In the genomic region with DNA sequence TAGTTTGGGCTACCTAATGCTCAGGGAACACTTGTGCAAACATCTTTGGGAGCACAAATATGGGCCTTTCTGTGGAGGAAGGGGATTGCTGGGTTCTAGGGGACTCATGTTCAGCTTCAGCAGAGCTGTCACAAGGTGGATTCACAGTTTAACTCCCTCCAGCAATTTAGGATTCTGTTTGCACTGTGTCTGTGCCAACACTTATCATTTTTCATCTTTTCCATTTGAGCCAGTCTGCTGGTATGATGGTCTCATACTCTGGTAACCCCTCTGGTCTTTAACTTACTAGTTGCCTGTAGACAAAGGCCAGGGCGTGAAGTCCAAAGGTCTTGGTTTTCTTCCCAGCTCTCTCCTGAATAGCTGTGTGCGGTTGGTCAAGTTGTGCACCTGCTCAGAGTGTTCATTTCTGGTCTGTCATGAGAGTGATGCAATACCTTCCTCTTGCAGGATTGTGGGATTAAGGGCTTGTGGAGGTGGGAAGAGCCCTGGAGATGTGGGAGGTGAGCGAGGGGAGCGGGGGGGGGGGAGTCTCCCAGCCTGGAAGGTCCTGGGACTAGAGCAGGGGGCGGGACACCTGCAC, we compare ENCODE assay signal across 1 cellular context.
TF ChIP-seq lines count a peak whose summit lies in the region.

No MANE protein-coding gene starts in this region.

TF ChIP-seq in HepG2, 621 proteins besides CTCF, POLR2A, EP300 and RAD21 (continued from another document and continues in another):
- TF ChIP-seq ZNF710 (CRISPR knock-in tag; IDR thresholded peaks at IDR 0.05; ENCODE audit: borderline replicate concordance) (no peak), TMF1 (CRISPR knock-in tag; IDR thresholded peaks at IDR 0.05; ENCODE audit: low read depth) (no peak), ZNF639 (CRISPR knock-in tag; conservative IDR thresholded peaks at IDR 0.05) (no peak), ZNF503 (CRISPR knock-in tag; IDR thresholded peaks at IDR 0.05) (no peak), ZSCAN21 (CRISPR knock-in tag; IDR thresholded peaks at IDR 0.05; ENCODE audit: borderline replicate concordance) (no peak), SIN3B (IDR thresholded peaks at IDR 0.05; ENCODE audit: low read length) (no peak), HNF4A (CRISPR knock-in tag; IDR thresholded peaks at IDR 0.05) (peak; percentile 89), ZNF780A (CRISPR knock-in tag; IDR thresholded peaks at IDR 0.05) (no peak), MXD4 (CRISPR knock-in tag; IDR thresholded peaks at IDR 0.05) (no peak; the same call in 1 of the 2 replicates), AGO1 (IDR thresholded peaks at IDR 0.05; ENCODE audit: low read depth, low read length, poor library complexity, severe bottlenecking) (no peak), ATF7-NPFF (CRISPR knock-in tag; IDR thresholded peaks at IDR 0.05; ENCODE audit: low read depth) (no peak), SMAD9 (CRISPR knock-in tag; IDR thresholded peaks at IDR 0.05) (no peak), ISL2 (CRISPR knock-in tag; IDR thresholded peaks at IDR 0.05) (no peak), ZNF746 (CRISPR knock-in tag; IDR thresholded peaks at IDR 0.05) (0 out of 2 replicates have a peak, but pooled peaks have one; percentile 7), GMEB2 (CRISPR knock-in tag; IDR thresholded peaks at IDR 0.05; ENCODE audit: low read depth) (no peak), PHF5A (CRISPR knock-in tag; IDR thresholded peaks at IDR 0.05; ENCODE audit: low read depth, unreplicated experiment) (no peak), HES4 (CRISPR knock-in tag; IDR thresholded peaks at IDR 0.05; ENCODE audit: borderline replicate concordance) (no peak), PHF20 (CRISPR knock-in tag; IDR thresholded peaks at IDR 0.05) (no peak), HMGA1 (CRISPR knock-in tag; conservative IDR thresholded peaks at IDR 0.05) (no peak), MTA3 (CRISPR knock-in tag; IDR thresholded peaks at IDR 0.05) (no peak), ZNF589 (CRISPR knock-in tag; conservative IDR thresholded peaks at IDR 0.05) (no peak), CBX1 (IDR thresholded peaks at IDR 0.05; ENCODE audit: low read depth) (no peak), BCL6 (CRISPR knock-in tag; IDR thresholded peaks at IDR 0.05) (peak; percentile 25; the same call in 1 of the 2 replicates), SNRNP70 (IDR thresholded peaks at IDR 0.05; ENCODE audit: low read depth, low read length) (no peak), GLMP (CRISPR knock-in tag; IDR thresholded peaks at IDR 0.05; ENCODE audit: borderline replicate concordance) (no peak), ZNF782 (CRISPR knock-in tag; IDR thresholded peaks at IDR 0.05; ENCODE audit: borderline replicate concordance) (no peak), ZNF547 (CRISPR knock-in tag; IDR thresholded peaks at IDR 0.05) (no peak), PLRG1 (conservative IDR thresholded peaks at IDR 0.05) (no peak), JUN (CRISPR knock-in tag; IDR thresholded peaks at IDR 0.05) (no peak), SMYD3 (CRISPR knock-in tag; IDR thresholded peaks at IDR 0.05) (no peak), ZNF350 (CRISPR knock-in tag; IDR thresholded peaks at IDR 0.05; ENCODE audit: borderline replicate concordance, low read depth) (no peak), THAP11 (CRISPR knock-in tag; IDR thresholded peaks at IDR 0.05) (0 out of 2 replicates have a peak, but pooled peaks have one; percentile 31), NR2F2 (IDR thresholded peaks at IDR 0.05; ENCODE audit: borderline replicate concordance, low read depth) (no peak), HNRNPH1 (optimal IDR thresholded peaks at IDR 0.05; ENCODE audit: low read depth, low read length) (no peak), NFE2 (CRISPR knock-in tag; IDR thresholded peaks at IDR 0.05) (no peak), SMC3 (IDR thresholded peaks at IDR 0.05; ENCODE audit: low read length) (peak; percentile 18; the same call in 1 of the 2 replicates), ARID3A (IDR thresholded peaks at IDR 0.05; ENCODE audit: low read depth, low read length) (no peak), MEIS1 (CRISPR knock-in tag; IDR thresholded peaks at IDR 0.05; ENCODE audit: borderline replicate concordance) (no peak), ZNF564 (CRISPR knock-in tag; IDR thresholded peaks at IDR 0.05) (no peak)
- TF ChIP-seq, protein P1, sequence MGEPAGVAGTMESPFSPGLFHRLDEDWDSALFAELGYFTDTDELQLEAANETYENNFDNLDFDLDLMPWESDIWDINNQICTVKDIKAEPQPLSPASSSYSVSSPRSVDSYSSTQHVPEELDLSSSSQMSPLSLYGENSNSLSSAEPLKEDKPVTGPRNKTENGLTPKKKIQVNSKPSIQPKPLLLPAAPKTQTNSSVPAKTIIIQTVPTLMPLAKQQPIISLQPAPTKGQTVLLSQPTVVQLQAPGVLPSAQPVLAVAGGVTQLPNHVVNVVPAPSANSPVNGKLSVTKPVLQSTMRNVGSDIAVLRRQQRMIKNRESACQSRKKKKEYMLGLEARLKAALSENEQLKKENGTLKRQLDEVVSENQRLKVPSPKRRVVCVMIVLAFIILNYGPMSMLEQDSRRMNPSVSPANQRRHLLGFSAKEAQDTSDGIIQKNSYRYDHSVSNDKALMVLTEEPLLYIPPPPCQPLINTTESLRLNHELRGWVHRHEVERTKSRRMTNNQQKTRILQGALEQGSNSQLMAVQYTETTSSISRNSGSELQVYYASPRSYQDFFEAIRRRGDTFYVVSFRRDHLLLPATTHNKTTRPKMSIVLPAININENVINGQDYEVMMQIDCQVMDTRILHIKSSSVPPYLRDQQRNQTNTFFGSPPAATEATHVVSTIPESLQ (CRISPR knock-in tag; conservative IDR thresholded peaks at IDR 0.05), result no peak
- TF ChIP-seq, protein P2, sequence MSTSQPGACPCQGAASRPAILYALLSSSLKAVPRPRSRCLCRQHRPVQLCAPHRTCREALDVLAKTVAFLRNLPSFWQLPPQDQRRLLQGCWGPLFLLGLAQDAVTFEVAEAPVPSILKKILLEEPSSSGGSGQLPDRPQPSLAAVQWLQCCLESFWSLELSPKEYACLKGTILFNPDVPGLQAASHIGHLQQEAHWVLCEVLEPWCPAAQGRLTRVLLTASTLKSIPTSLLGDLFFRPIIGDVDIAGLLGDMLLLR (CRISPR knock-in tag; IDR thresholded peaks at IDR 0.05), result no peak
- TF ChIP-seq, protein P3, sequence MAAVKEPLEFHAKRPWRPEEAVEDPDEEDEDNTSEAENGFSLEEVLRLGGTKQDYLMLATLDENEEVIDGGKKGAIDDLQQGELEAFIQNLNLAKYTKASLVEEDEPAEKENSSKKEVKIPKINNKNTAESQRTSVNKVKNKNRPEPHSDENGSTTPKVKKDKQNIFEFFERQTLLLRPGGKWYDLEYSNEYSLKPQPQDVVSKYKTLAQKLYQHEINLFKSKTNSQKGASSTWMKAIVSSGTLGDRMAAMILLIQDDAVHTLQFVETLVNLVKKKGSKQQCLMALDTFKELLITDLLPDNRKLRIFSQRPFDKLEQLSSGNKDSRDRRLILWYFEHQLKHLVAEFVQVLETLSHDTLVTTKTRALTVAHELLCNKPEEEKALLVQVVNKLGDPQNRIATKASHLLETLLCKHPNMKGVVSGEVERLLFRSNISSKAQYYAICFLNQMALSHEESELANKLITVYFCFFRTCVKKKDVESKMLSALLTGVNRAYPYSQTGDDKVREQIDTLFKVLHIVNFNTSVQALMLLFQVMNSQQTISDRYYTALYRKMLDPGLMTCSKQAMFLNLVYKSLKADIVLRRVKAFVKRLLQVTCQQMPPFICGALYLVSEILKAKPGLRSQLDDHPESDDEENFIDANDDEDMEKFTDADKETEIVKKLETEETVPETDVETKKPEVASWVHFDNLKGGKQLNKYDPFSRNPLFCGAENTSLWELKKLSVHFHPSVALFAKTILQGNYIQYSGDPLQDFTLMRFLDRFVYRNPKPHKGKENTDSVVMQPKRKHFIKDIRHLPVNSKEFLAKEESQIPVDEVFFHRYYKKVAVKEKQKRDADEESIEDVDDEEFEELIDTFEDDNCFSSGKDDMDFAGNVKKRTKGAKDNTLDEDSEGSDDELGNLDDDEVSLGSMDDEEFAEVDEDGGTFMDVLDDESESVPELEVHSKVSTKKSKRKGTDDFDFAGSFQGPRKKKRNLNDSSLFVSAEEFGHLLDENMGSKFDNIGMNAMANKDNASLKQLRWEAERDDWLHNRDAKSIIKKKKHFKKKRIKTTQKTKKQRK (IDR thresholded peaks at IDR 0.05; ENCODE audit: low read length), result no peak
- TF ChIP-seq, protein P4, sequence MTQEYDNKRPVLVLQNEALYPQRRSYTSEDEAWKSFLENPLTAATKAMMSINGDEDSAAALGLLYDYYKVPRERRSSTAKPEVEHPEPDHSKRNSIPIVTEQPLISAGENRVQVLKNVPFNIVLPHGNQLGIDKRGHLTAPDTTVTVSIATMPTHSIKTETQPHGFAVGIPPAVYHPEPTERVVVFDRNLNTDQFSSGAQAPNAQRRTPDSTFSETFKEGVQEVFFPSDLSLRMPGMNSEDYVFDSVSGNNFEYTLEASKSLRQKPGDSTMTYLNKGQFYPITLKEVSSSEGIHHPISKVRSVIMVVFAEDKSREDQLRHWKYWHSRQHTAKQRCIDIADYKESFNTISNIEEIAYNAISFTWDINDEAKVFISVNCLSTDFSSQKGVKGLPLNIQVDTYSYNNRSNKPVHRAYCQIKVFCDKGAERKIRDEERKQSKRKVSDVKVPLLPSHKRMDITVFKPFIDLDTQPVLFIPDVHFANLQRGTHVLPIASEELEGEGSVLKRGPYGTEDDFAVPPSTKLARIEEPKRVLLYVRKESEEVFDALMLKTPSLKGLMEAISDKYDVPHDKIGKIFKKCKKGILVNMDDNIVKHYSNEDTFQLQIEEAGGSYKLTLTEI (CRISPR knock-in tag; conservative IDR thresholded peaks at IDR 0.05), result no peak
- TF ChIP-seq, protein P5, sequence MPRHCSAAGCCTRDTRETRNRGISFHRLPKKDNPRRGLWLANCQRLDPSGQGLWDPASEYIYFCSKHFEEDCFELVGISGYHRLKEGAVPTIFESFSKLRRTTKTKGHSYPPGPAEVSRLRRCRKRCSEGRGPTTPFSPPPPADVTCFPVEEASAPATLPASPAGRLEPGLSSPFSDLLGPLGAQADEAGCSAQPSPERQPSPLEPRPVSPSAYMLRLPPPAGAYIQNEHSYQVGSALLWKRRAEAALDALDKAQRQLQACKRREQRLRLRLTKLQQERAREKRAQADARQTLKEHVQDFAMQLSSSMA (CRISPR knock-in tag; IDR thresholded peaks at IDR 0.05), result no peak
